14 cellular contexts compared by ENCODE assay signal in genomic region chr22:24583972-24584790, GRCh38. TPM values are rescaled to one million over a fixed set of nuclear protein-coding genes. Genes with fewer than 3 reads are reported as not detected.
DNase-seq lines count a peak whose midpoint lies in the region; ATAC-seq and TF ChIP-seq lines count a peak whose summit lies in the region.
"Had no signal": no experiment of that assay in that cellular context is flagged by ENCODE, and none has a peak within 500 bp of the region (broad histone marks: within the 10 kb centered on the region; RNA-seq: fewer than 3 reads in every experiment).

No MANE protein-coding gene starts in this region.

- no peaks in the 10 kb centered on the region for H3K36me3 Mint-ChIP-seq in activated naive CD4-positive, alpha-beta T cell treated with anti-CD3 and anti-CD28 coated beads, Interleukin-2, amount 10 ng/mL, durations not matched to agents 7 days and 5 days
- H3K36me3 Mint-ChIP-seq in nephron (ENCODE audit: low read depth): peaks cover 3% of the 10 kb centered on the region

- H3K4me3 Mint-ChIP-seq in activated naive CD4-positive, alpha-beta T cell treated with anti-CD3 and anti-CD28 coated beads, Interleukin-2, amount 10 ng/mL, durations not matched to agents 7 days and 5 days: no peak overlapping the region
- no peak overlapping the region for H3K4me3 Mint-ChIP-seq in nephron
- H3K4me3 Mint-ChIP-seq: effector memory CD8-positive, alpha-beta T cell had no signal

- no peaks in the 10 kb centered on the region for H3K27me3 Mint-ChIP-seq in activated naive CD4-positive, alpha-beta T cell treated with anti-CD3 and anti-CD28 coated beads, Interleukin-2, amount 10 ng/mL, durations not matched to agents 7 days and 5 days
- no peaks in the 10 kb centered on the region for H3K27me3 Mint-ChIP-seq in nephron (ENCODE audit: low read depth)
- H3K27me3 Mint-ChIP-seq: effector memory CD8-positive, alpha-beta T cell had no signal

- CTCF ChIA-PET in activated naive CD4-positive, alpha-beta T cell treated with anti-CD3 and anti-CD28 coated beads, Interleukin-2, amount 10 ng/mL, durations not matched to agents 7 days and 5 days (lab: Charles Lee): interaction anchor here (0.9 kb wide), 1 partner anchor 266 kb away, joined by 3 read pairs; no protein-coding TSS in a partner anchor

- H3K36me3 ChIP-seq in upper lobe of right lung: no peaks in the 10 kb centered on the region
- H3K36me3 ChIP-seq: adrenal gland had no signal

- H3K27me3 ChIP-seq in upper lobe of right lung: no peaks in the 10 kb centered on the region
- H3K27me3 ChIP-seq: adrenal gland had no signal

- H3K4me3 ChIP-seq in upper lobe of right lung: no peak overlapping the region
- H3K4me3 ChIP-seq: adrenal gland had no signal

- H3K4me1 Mint-ChIP-seq in activated naive CD4-positive, alpha-beta T cell treated with anti-CD3 and anti-CD28 coated beads, Interleukin-2, amount 10 ng/mL, durations not matched to agents 7 days and 5 days: peaks cover 2% of the 10 kb centered on the region
- peaks cover 15% of the 10 kb centered on the region for H3K4me1 Mint-ChIP-seq in nephron

- H3K9me3 ChIP-seq in upper lobe of right lung: no peaks in the 10 kb centered on the region
- H3K9me3 ChIP-seq: adrenal gland had no signal

- peak overlapping the region; percentile 11 for H3K27ac Mint-ChIP-seq in activated naive CD4-positive, alpha-beta T cell treated with anti-CD3 and anti-CD28 coated beads, Interleukin-2, amount 10 ng/mL, durations not matched to agents 7 days and 5 days
- peak overlapping the region; percentile 88 to 97 (median 95) for H3K27ac Mint-ChIP-seq in nephron
- H3K27ac Mint-ChIP-seq: effector memory CD8-positive, alpha-beta T cell had no signal

- ATAC-seq in Right ventricle myocardium inferior: peak; percentile 8
- peak; percentile 17 for ATAC-seq in upper lobe of right lung
- ATAC-seq in HG03108 (IDR thresholded peaks at IDR 0.05; ENCODE audit: unreplicated experiment): no peak
- ATAC-seq: effector memory CD8-positive, alpha-beta T cell had no signal

- DNase-seq in activated naive CD4-positive, alpha-beta T cell treated with anti-CD3 and anti-CD28 coated beads, Interleukin-2, amount 10 ng/mL, durations not matched to agents 7 days and 5 days: no peak
- DNase-seq in activated naive CD4-positive, alpha-beta T cell treated with Interleukin-2 at 50 U/mL for 16 hours: no peak
- no peak for DNase-seq in Right ventricle myocardium inferior (ENCODE audit: missing footprints)
- DNase-seq in upper lobe of right lung: no peak
- DNase-seq in DMS153 treated with DMSO at 0.1 percent for 48 hours (lab: John Stamatoyannopoulos, UW; ENCODE audit: unreplicated experiment): no peak
- no peak for DNase-seq in putamen (ENCODE audit: low spot score)
- DNase-seq: activated CD8-positive, alpha-beta memory T cell treated with anti-CD3 and anti-CD28 coated beads, Interleukin-2, amount 50 U/mL, for 4 hours; DMS 273 treated with DMSO at 0.1 percent for 48 hours; effector memory CD8-positive, alpha-beta T cell; GOT3; head of caudate nucleus had no signal

- TF ChIP-seq CTCF in nephron (IDR thresholded peaks at IDR 0.05; ENCODE audit: unreplicated experiment in 3 of 3) (no peak), upper lobe of right lung (IDR thresholded peaks at IDR 0.05) (no peak)

- H3K27ac ChIP-seq in upper lobe of right lung: peak overlapping the region; percentile 37

- intact Hi-C loops in Right ventricle myocardium inferior (cut with DNase I) (no loop called here), upper lobe of right lung (cut with DNase I) (no loop called here)

- H3K4me1 ChIP-seq in upper lobe of right lung: no peaks in the 10 kb centered on the region
- H3K4me1 ChIP-seq: adrenal gland had no signal

- no peaks in the 10 kb centered on the region for H3K9me3 Mint-ChIP-seq in activated naive CD4-positive, alpha-beta T cell treated with anti-CD3 and anti-CD28 coated beads, Interleukin-2, amount 10 ng/mL, durations not matched to agents 7 days and 5 days
- H3K9me3 Mint-ChIP-seq in nephron: no peaks in the 10 kb centered on the region
- H3K9me3 Mint-ChIP-seq: effector memory CD8-positive, alpha-beta T cell had no signal

RNA-seq across cellular contexts. Expression of gene LRRC75B, which starts 8.7 kb away (rescaled TPM):
- total RNA-seq in Right ventricle myocardium inferior (6.5 TPM), upper lobe of right lung (10.8 TPM)

RNA-seq across cellular contexts. Expression of gene GGT1, which starts 18.8 kb away (rescaled TPM):
- total RNA-seq in Right ventricle myocardium inferior (2.3 TPM), upper lobe of right lung (131 TPM)

RNA-seq across cellular contexts. Expression of gene SNRPD3, which starts 28.4 kb away (rescaled TPM):
- total RNA-seq in Right ventricle myocardium inferior: 70.0 TPM
- total RNA-seq in upper lobe of right lung: 64.5 TPM

RNA-seq across cellular contexts. Expression of gene GUCD1, which starts 29.2 kb away (rescaled TPM):
- total RNA-seq in Right ventricle myocardium inferior: 266 TPM
- 148 TPM for total RNA-seq in upper lobe of right lung

Comparison
In these comparisons a context has a peak if more than half of its experiments do, and no peak if none do; other contexts are left out.
1. RNA of gene GGT1, which starts 18.8 kb away (total RNA-seq): 131 TPM in upper lobe of right lung (single experiment); 2.3 TPM in Right ventricle myocardium inferior (single experiment); every median in the first group is over 10 times any median in the second.